Comparison of ENCODE assay signal across 24 cellular contexts in the genomic region with DNA sequence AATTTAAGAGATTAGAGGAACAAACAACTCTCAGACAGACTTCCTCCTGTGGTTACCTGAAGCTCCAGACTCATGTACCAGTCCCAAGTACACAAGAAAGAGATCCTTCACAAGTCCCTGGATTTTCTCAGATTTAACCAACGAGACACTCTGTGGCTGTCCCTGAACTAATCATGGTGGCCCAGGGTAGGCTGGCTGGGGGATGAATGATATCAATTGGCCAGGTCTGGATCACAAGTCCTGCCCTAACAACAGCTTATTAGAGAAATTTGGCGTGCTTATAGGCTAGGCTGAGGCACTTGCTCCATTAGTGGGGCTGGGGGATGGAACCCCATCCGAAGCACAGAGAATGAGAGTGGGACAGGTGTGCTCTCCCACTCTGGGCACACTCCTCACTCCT. TPM values are rescaled to one million over a fixed set of nuclear protein-coding genes. Genes with fewer than 3 reads are reported as not detected.
"Had no signal": no experiment of that assay in that cellular context is flagged by ENCODE, and none has a peak within 500 bp of the region (broad histone marks: within the 10 kb centered on the region; RNA-seq: fewer than 3 reads in every experiment).

No MANE protein-coding gene starts in this region.

- H3K27ac ChIP-seq: PC-9, Peyer's patch, SJCRH30 had no signal

- H3K36me3 ChIP-seq: MG63, Peyer's patch, SJCRH30 had no signal

- H3K27me3 ChIP-seq: MG63, Peyer's patch, SJCRH30 had no signal

- DNase-seq: IMR-90; MG63; NCI-H1092 treated with DMSO at 0.1 percent for 48 hours; NCI-H1436; NCI-H187; NCI-H2029; NCI-H2081 treated with DMSO at 0.1 percent for 48 hours; NCI-H2171; NCI-H226; NCI-H446; NCI-H510A; NCI-H524 treated with DMSO at 0.1 percent for 48 hours; NCI-H69; NCI-H774; NK-92 treated with Interleukin-12 subunit alpha and Interleukin-12 subunit beta, amount 100 ng/mL, for 24 hours; Peyer's patch; SHP77 treated with DMSO at 0.1 percent for 48 hours; SJCRH30 had no signal

- H3K4me3 ChIP-seq: MG63, PC-9, Peyer's patch, SJCRH30 had no signal

- H3K4me1 ChIP-seq: Peyer's patch, SJCRH30 had no signal

- H3K9me3 ChIP-seq: MG63, Peyer's patch, SJCRH30 had no signal

- ATAC-seq: HepG2, Right ventricle myocardium inferior, SK-N-SH treated with all-trans-retinoic acid at 6 μM for 48 hours had no signal

RNA-seq across cellular contexts. Expression of a gene that starts 22.1 kb away (rescaled TPM):
- total RNA-seq: OCI-LY7, PC-9, Peyer's patch, Right ventricle myocardium inferior, RPMI7951, SJCRH30 had no signal
